10 cellular contexts compared by ENCODE assay signal in genomic region chr6:16639689-16640480, GRCh38.
DNase-seq lines count a peak whose midpoint lies in the region; TF ChIP-seq lines count a peak whose summit lies in the region.
"Had no signal": no experiment of that assay in that cellular context is flagged by ENCODE, and none has a peak within 500 bp of the region (broad histone marks: within the 10 kb centered on the region; RNA-seq: fewer than 3 reads in every experiment).

No MANE protein-coding gene starts in this region.

- H3K18ac ChIP-seq in mesenchymal stem cell (ENCODE audit: low read depth in 1 of 2, low read length in 2 of 2) = no peak overlapping the region

- H3K36me3 ChIP-seq in mesenchymal stem cell (ENCODE audit: control insufficient read depth in 1 of 2, insufficient read depth in 2 of 2, low read depth in 1 of 2, low read length in 2 of 2) = peaks cover 3 to 15% of the 10 kb centered on the region in 2 experiments
- H3K36me3 ChIP-seq: colonic mucosa had no signal

- no peaks in the 10 kb centered on the region for H3K9me3 ChIP-seq in mesenchymal stem cell (ENCODE audit: control insufficient read depth, low read length)
- H3K9me3 ChIP-seq: colonic mucosa had no signal

- no peak overlapping the region for H2AFZ ChIP-seq in mesenchymal stem cell (ENCODE audit: low read depth, low read length)

- no peak overlapping the region for H3K23ac ChIP-seq in mesenchymal stem cell (ENCODE audit: low read length in 2 of 2)

- H3K4me3 ChIP-seq in choroid plexus epithelial cell (ENCODE audit: low read depth, low read length) (no peak overlapping the region), mesenchymal stem cell (ENCODE audit: insufficient read depth in 1 of 2, low read depth in 1 of 2, low read length in 2 of 2) (no peak overlapping the region)
- H3K4me3 ChIP-seq: colonic mucosa had no signal

- no peak for TF ChIP-seq CTCF in choroid plexus epithelial cell (conservative IDR thresholded peaks at IDR 0.05; ENCODE audit: low read depth, low read length)

- no peak overlapping the region for H2BK5ac ChIP-seq in mesenchymal stem cell (ENCODE audit: low read depth, low read length, poor library complexity, severe bottlenecking)

- peaks cover 10% of the 10 kb centered on the region for H3K4me1 ChIP-seq in mesenchymal stem cell (ENCODE audit: control insufficient read depth, insufficient read depth, low read depth, low read length)
- H3K4me1 ChIP-seq: colonic mucosa had no signal

- H3K27me3 ChIP-seq in mesenchymal stem cell (ENCODE audit: control insufficient read depth in 1 of 2, insufficient read depth in 1 of 2, low read length in 2 of 2) = no peaks in the 10 kb centered on the region
- H3K27me3 ChIP-seq: colonic mucosa had no signal

- peak overlapping the region; percentile 43 for H3K27ac ChIP-seq in mesenchymal stem cell (ENCODE audit: low read length, poor library complexity, severe bottlenecking)
- H3K27ac ChIP-seq: colonic mucosa had no signal

- H4K8ac ChIP-seq in mesenchymal stem cell (ENCODE audit: low read length) = no peak overlapping the region

- no peak overlapping the region for H3K14ac ChIP-seq in mesenchymal stem cell (ENCODE audit: low read length in 2 of 2)

- 73% methylated on average over 7 of the region's 10 CpGs for WGBS in mesenchymal stem cell

- no peak overlapping the region for H2BK12ac ChIP-seq in mesenchymal stem cell (ENCODE audit: low read length in 2 of 2)

- peak overlapping the region; percentile 6 for H2BK15ac ChIP-seq in mesenchymal stem cell (ENCODE audit: low read depth, poor library complexity, severe bottlenecking)

- peak; percentile 74 for DNase-seq in Daoy (ENCODE audit: low read depth)
- peak; percentile 30 for DNase-seq in MV-4-11 (lab: John Stamatoyannopoulos, UW)
- peak; percentile 88 for DNase-seq in choroid plexus epithelial cell (ENCODE audit: low read depth)
- DNase-seq in mesenchymal stem cell = peak; percentile 86
- no peak for DNase-seq in iPS-NIHi11 (ENCODE audit: low spot score)
- no peak for DNase-seq in NCI-H524 (lab: John Stamatoyannopoulos, UW)
- no peak for DNase-seq in C1 segment of cervical spinal cord (lab: John Stamatoyannopoulos, UW)
- no peak for DNase-seq in NCI-H2081 treated with DMSO at 0.1 percent for 48 hours (lab: John Stamatoyannopoulos, UW)
- DNase-seq: colonic mucosa, H9 had no signal

- no peak overlapping the region for H3K9ac ChIP-seq in mesenchymal stem cell (ENCODE audit: low read length)

- H4K91ac ChIP-seq in mesenchymal stem cell (ENCODE audit: low read length) = peak overlapping the region; percentile 28

- peaks cover 5% of the 10 kb centered on the region for H3K79me1 ChIP-seq in mesenchymal stem cell (replicated peaks; ENCODE audit: low read length, poor library complexity, severe bottlenecking)

- H2BK120ac ChIP-seq in mesenchymal stem cell (ENCODE audit: low read depth, low read length) = no peak overlapping the region

- no peak overlapping the region for H3K4me2 ChIP-seq in mesenchymal stem cell (ENCODE audit: low read length, poor library complexity, severe bottlenecking)

- no peak overlapping the region for H2AK5ac ChIP-seq in mesenchymal stem cell (ENCODE audit: low read length, severe bottlenecking)

- H3K4ac ChIP-seq in mesenchymal stem cell (ENCODE audit: low read depth in 1 of 2, low read length in 2 of 2) = no peak overlapping the region

Comparison
In these comparisons a context has a peak if more than half of its experiments do, and no peak if none do; other contexts are left out.
1. DNase-seq: peak in Daoy (single experiment), MV-4-11 (single experiment), choroid plexus epithelial cell (single experiment) and mesenchymal stem cell (single experiment); none in iPS-NIHi11 (single experiment), NCI-H524 (0 of 2), C1 segment of cervical spinal cord (0 of 14) and NCI-H2081 treated with DMSO at 0.1 percent for 48 hours (single experiment).